Comparison of ENCODE assay signal across 18 cellular contexts in the genomic region with DNA sequence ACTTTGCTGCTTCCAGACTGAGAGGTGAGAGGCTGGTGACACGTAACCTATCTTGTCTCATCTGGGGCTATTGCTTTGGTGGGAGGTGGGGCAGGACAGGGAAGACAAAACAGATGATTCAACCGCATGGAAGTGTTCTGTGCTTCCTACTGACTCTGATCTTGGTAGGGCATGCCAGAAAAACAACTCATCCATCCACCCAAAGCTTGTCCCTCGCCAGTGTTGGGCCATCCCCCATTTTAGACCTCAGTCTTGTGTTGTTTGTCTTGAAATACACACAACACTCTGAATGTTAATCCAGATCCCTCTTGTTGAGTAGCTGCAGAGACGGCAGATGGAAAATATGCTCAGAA. TPM values are rescaled to one million over a fixed set of nuclear protein-coding genes. Genes with fewer than 3 reads are reported as not detected.
DNase-seq lines count a peak whose midpoint lies in the region; ATAC-seq and TF ChIP-seq lines count a peak whose summit lies in the region.
"Had no signal": no experiment of that assay in that cellular context is flagged by ENCODE, and none has a peak within 500 bp of the region (broad histone marks: within the 10 kb centered on the region; RNA-seq: fewer than 3 reads in every experiment).

No MANE protein-coding gene starts in this region.

- no peak overlapping the region for H3K27ac ChIP-seq in osteoblast (ENCODE audit: low read depth, low read length)
- H3K27ac ChIP-seq: lower lobe of right lung, right atrium auricular region, tibial nerve had no signal

- DNase-seq in ELR (ENCODE audit: low read depth) (peak; percentile 58), RPMI7951 (ENCODE audit: low read depth) (peak; percentile 64), fibroblast of gingiva (ENCODE audit: low read depth) (peak; percentile 17), osteoblast (ENCODE audit: insufficient read length, low spot score, missing footprints) (peak; percentile 32), NCI-H69 (lab: John Stamatoyannopoulos, UW) (no peak), D341Med (ENCODE audit: low spot score) (no peak)
- no peak for DNase-seq in stimulated activated naive CD8-positive, alpha-beta T cell treated with anti-CD3 and anti-CD28 coated beads, Interleukin-15, Interleukin-2, amounts not matched to agents 100 U/mL and 50 U/mL, for 24 hours
- DNase-seq: activated CD4-positive, alpha-beta T cell treated with anti-CD3 and anti-CD28 coated beads, Interleukin-2, amount 10 ng/mL, durations not matched to agents 7 days and 5 days; CD4-positive, alpha-beta T cell; KG1; lower lobe of right lung; NCI-H146; NCI-H526 treated with DMSO at 0.1 percent for 48 hours; RPMI8226; stimulated activated CD4-positive, alpha-beta T cell treated with anti-CD3 and anti-CD28 coated beads, Interleukin-2, amount 100 ng/mL, for 48 hours had no signal

- H3K36me3 ChIP-seq in osteoblast (ENCODE audit: insufficient read depth, low read length): no peaks in the 10 kb centered on the region
- H3K36me3 ChIP-seq: lower lobe of right lung, right atrium auricular region, tibial nerve had no signal

- peaks cover 25% of the 10 kb centered on the region for H3K4me1 ChIP-seq in osteoblast (ENCODE audit: insufficient read depth, low read length)
- H3K4me1 ChIP-seq: lower lobe of right lung, right atrium auricular region, tibial nerve had no signal

- TF ChIP-seq CTCF in osteoblast (IDR thresholded peaks at IDR 0.05; ENCODE audit: extremely low read depth, low read depth, low read length): no peak

- no peaks in the 10 kb centered on the region for H3K27me3 ChIP-seq in osteoblast (ENCODE audit: insufficient read depth, low read length)
- H3K27me3 ChIP-seq: right atrium auricular region had no signal

- no peaks in the 10 kb centered on the region for H4K20me1 ChIP-seq in osteoblast (ENCODE audit: insufficient read depth, low read length)

- no peak overlapping the region for H3K4me3 ChIP-seq in osteoblast (ENCODE audit: insufficient read depth, low read length)
- H3K4me3 ChIP-seq: lower lobe of right lung, right atrium auricular region, tibial nerve had no signal

- no peaks in the 10 kb centered on the region for H3K79me2 ChIP-seq in osteoblast (ENCODE audit: insufficient read depth, low read length)

- H3K9me3 ChIP-seq in osteoblast (ENCODE audit: low read depth, low read length): no peaks in the 10 kb centered on the region
- H3K9me3 ChIP-seq: lower lobe of right lung, right atrium auricular region, tibial nerve had no signal

- peak overlapping the region; percentile 38 for H2AFZ ChIP-seq in osteoblast (ENCODE audit: low read length)

- ATAC-seq in GM21786 (IDR thresholded peaks at IDR 0.05; ENCODE audit: unreplicated experiment): no peak
- no peak for ATAC-seq in stimulated activated naive CD8-positive, alpha-beta T cell treated with anti-CD3 and anti-CD28 coated beads, Interleukin-15, Interleukin-2, amounts not matched to agents 100 U/mL and 50 U/mL, for 24 hours
- ATAC-seq: lower lobe of right lung had no signal

- no peak overlapping the region for H3K4me2 ChIP-seq in osteoblast (ENCODE audit: insufficient read depth, low read length)

RNA-seq across cellular contexts. Expression of gene CHRNA9, which starts 0.4 kb away (rescaled TPM):
- 0.48 and 0.59 TPM in 2 replicates for total RNA-seq in RPMI7951 (2014; rRNA removed; shearing (Covaris generic))
- 0.36 and 0.59 TPM in 2 replicates for total RNA-seq in osteoblast
- total RNA-seq: activated CD4-positive, alpha-beta T cell treated with anti-CD3 and anti-CD28 coated beads, Interleukin-2, amount 10 ng/mL, durations not matched to agents 7 days and 5 days; CD4-positive, alpha-beta T cell; lower lobe of right lung; right atrium auricular region; tibial nerve had no signal

Comparison
In these comparisons a context has a peak if more than half of its experiments do, and no peak if none do; other contexts are left out.
1. DNase-seq: peak in ELR (single experiment), RPMI7951 (single experiment), fibroblast of gingiva (single experiment) and osteoblast (single experiment); none in NCI-H69 (single experiment), D341Med (single experiment) and stimulated activated naive CD8-positive, alpha-beta T cell treated with anti-CD3 and anti-CD28 coated beads, Interleukin-15, Interleukin-2, amounts not matched to agents 100 U/mL and 50 U/mL, for 24 hours (single experiment).